26 cellular contexts compared by ENCODE assay signal in genomic region chr6:66289889-66290288, GRCh38.
"Had no signal": no experiment of that assay in that cellular context is flagged by ENCODE, and none has a peak within 500 bp of the region (broad histone marks: within the 10 kb centered on the region; RNA-seq: fewer than 3 reads in every experiment).

No MANE protein-coding gene starts in this region.

- H3K9me3 ChIP-seq: body of pancreas, colonic mucosa had no signal

- H3K4me1 ChIP-seq: body of pancreas, colonic mucosa had no signal

- H3K27ac ChIP-seq: body of pancreas, colonic mucosa had no signal

- H3K36me3 Mint-ChIP-seq: activated naive CD4-positive, alpha-beta T cell treated with anti-CD3 and anti-CD28 coated beads, Interleukin-2, amount 10 ng/mL, durations not matched to agents 7 days and 5 days; activated naive CD4-positive, alpha-beta T cell treated with anti-CD3 and anti-CD28 coated beads, Interleukin-2, amount 50 U/mL, for 72 hours; activated naive CD8-positive, alpha-beta T cell treated with anti-CD3 and anti-CD28 coated beads, Interleukin-2, amount 10 ng/mL, durations not matched to agents 7 days and 5 days had no signal

- H3K27me3 ChIP-seq: body of pancreas, colonic mucosa had no signal

- H3K36me3 ChIP-seq: colonic mucosa had no signal

- FAIRE-seq: frontal cortex had no signal

- ATAC-seq: activated naive CD4-positive, alpha-beta T cell treated with anti-CD3 and anti-CD28 coated beads, Interleukin-2, amount 50 U/mL, for 72 hours; activated T-cell treated with anti-CD3 and anti-CD28 coated beads, Interleukin-2, amount 50 U/mL, for 72 hours; body of pancreas; esophagus mucosa had no signal

- H3K4me1 Mint-ChIP-seq: activated CD4-positive, alpha-beta memory T cell treated with anti-CD3 and anti-CD28 coated beads, Interleukin-2, amount 10 ng/mL, durations not matched to agents 7 days and 5 days; activated CD4-positive, alpha-beta T cell treated with anti-CD3 and anti-CD28 coated beads, Interleukin-2, amount 10 ng/mL, durations not matched to agents 7 days and 5 days; activated naive CD4-positive, alpha-beta T cell treated with anti-CD3 and anti-CD28 coated beads, Interleukin-2, amount 10 ng/mL, durations not matched to agents 7 days and 5 days; activated naive CD8-positive, alpha-beta T cell treated with anti-CD3 and anti-CD28 coated beads, Interleukin-2, amount 10 ng/mL, durations not matched to agents 7 days and 5 days had no signal

- H3K27ac Mint-ChIP-seq: activated CD4-positive, alpha-beta memory T cell treated with anti-CD3 and anti-CD28 coated beads, Interleukin-2, amount 10 ng/mL, durations not matched to agents 7 days and 5 days; activated CD4-positive, alpha-beta T cell treated with anti-CD3 and anti-CD28 coated beads, Interleukin-2, amount 10 ng/mL, durations not matched to agents 7 days and 5 days; activated naive CD4-positive, alpha-beta T cell treated with anti-CD3 and anti-CD28 coated beads, Interleukin-2, amount 10 ng/mL, durations not matched to agents 7 days and 5 days; activated naive CD4-positive, alpha-beta T cell treated with anti-CD3 and anti-CD28 coated beads, Interleukin-2, amount 50 U/mL, for 72 hours; activated naive CD8-positive, alpha-beta T cell treated with anti-CD3 and anti-CD28 coated beads, Interleukin-2, amount 10 ng/mL, durations not matched to agents 7 days and 5 days; activated T-cell treated with anti-CD3 and anti-CD28 coated beads, Interleukin-2, amount 50 U/mL, for 24 hours; activated T-cell treated with anti-CD3 and anti-CD28 coated beads, Interleukin-2, amount 50 U/mL, for 72 hours had no signal

- H3K27me3 Mint-ChIP-seq: activated CD4-positive, alpha-beta memory T cell treated with anti-CD3 and anti-CD28 coated beads, Interleukin-2, amount 10 ng/mL, durations not matched to agents 7 days and 5 days; activated CD4-positive, alpha-beta T cell treated with anti-CD3 and anti-CD28 coated beads, Interleukin-2, amount 10 ng/mL, durations not matched to agents 7 days and 5 days; activated naive CD4-positive, alpha-beta T cell treated with anti-CD3 and anti-CD28 coated beads, Interleukin-2, amount 10 ng/mL, durations not matched to agents 7 days and 5 days; activated naive CD8-positive, alpha-beta T cell treated with anti-CD3 and anti-CD28 coated beads, Interleukin-2, amount 10 ng/mL, durations not matched to agents 7 days and 5 days; activated T-cell treated with anti-CD3 and anti-CD28 coated beads, Interleukin-2, amount 50 U/mL, for 24 hours had no signal

- H3K4me3 Mint-ChIP-seq: activated CD4-positive, alpha-beta memory T cell treated with anti-CD3 and anti-CD28 coated beads, Interleukin-2, amount 10 ng/mL, durations not matched to agents 7 days and 5 days; activated CD4-positive, alpha-beta T cell treated with anti-CD3 and anti-CD28 coated beads, Interleukin-2, amount 10 ng/mL, durations not matched to agents 7 days and 5 days; activated naive CD4-positive, alpha-beta T cell treated with anti-CD3 and anti-CD28 coated beads, Interleukin-2, amount 10 ng/mL, durations not matched to agents 7 days and 5 days; activated naive CD8-positive, alpha-beta T cell treated with anti-CD3 and anti-CD28 coated beads, Interleukin-2, amount 10 ng/mL, durations not matched to agents 7 days and 5 days; activated T-cell treated with anti-CD3 and anti-CD28 coated beads, Interleukin-2, amount 50 U/mL, for 24 hours; activated T-cell treated with anti-CD3 and anti-CD28 coated beads, Interleukin-2, amount 50 U/mL, for 72 hours had no signal

- H3K9me3 Mint-ChIP-seq: activated CD4-positive, alpha-beta memory T cell treated with anti-CD3 and anti-CD28 coated beads, Interleukin-2, amount 10 ng/mL, durations not matched to agents 7 days and 5 days; activated CD4-positive, alpha-beta T cell treated with anti-CD3 and anti-CD28 coated beads, Interleukin-2, amount 10 ng/mL, durations not matched to agents 7 days and 5 days; activated naive CD8-positive, alpha-beta T cell treated with anti-CD3 and anti-CD28 coated beads, Interleukin-2, amount 10 ng/mL, durations not matched to agents 7 days and 5 days had no signal

- H3K4me3 ChIP-seq: body of pancreas, colonic mucosa had no signal

- DNase-seq: activated CD4-positive, alpha-beta memory T cell treated with anti-CD3 and anti-CD28 coated beads, Interleukin-2, amount 10 ng/mL, durations not matched to agents 7 days and 5 days; activated CD4-positive, alpha-beta T cell treated with anti-CD3 and anti-CD28 coated beads for 1 hour; activated CD4-positive, alpha-beta T cell treated with anti-CD3 and anti-CD28 coated beads for 4 hours; activated CD4-positive, alpha-beta T cell treated with anti-CD3 and anti-CD28 coated beads, Interleukin-2, amount 10 ng/mL, durations not matched to agents 7 days and 5 days; activated CD4-positive, alpha-beta T cell treated with anti-CD3 and anti-CD28 coated beads, Interleukin-2, amount 50 U/mL, for 4 hours; activated CD8-positive, alpha-beta memory T cell treated with anti-CD3 and anti-CD28 coated beads, Interleukin-2, amount 50 U/mL, for 48 hours; activated gamma-delta T cell; activated naive CD4-positive, alpha-beta T cell; activated naive CD4-positive, alpha-beta T cell treated with anti-CD3 and anti-CD28 coated beads, Interleukin-2, amount 10 ng/mL, durations not matched to agents 7 days and 5 days; activated naive CD8-positive, alpha-beta T cell treated with anti-CD3 and anti-CD28 coated beads, Interleukin-2, amount 10 ng/mL, durations not matched to agents 7 days and 5 days; activated T-cell treated with anti-CD3 and anti-CD28 coated beads for 4 hours; activated T-cell treated with anti-CD3 and anti-CD28 coated beads, Interleukin-2, amount 50 U/mL, for 24 hours; activated T-cell treated with anti-CD3 and anti-CD28 coated beads, Interleukin-2, amount 50 U/mL, for 72 hours; amniotic stem cell; aorta; body of pancreas; central memory CD4-positive, alpha-beta T cell; cerebellar nuclear complex; colonic mucosa; effector CD8-positive, alpha-beta T cell; foreskin fibroblast; head of caudate nucleus; T-helper 2 cell had no signal
